Comparison of ENCODE assay signal across 24 cellular contexts in genomic region chr11:107973641-107974040, GRCh38. TPM values are rescaled to one million over a fixed set of nuclear protein-coding genes. Genes with fewer than 3 reads are reported as not detected.
DNase-seq lines count a peak whose midpoint lies in the region; FAIRE-seq and TF ChIP-seq lines count a peak whose summit lies in the region.
"Had no signal": no experiment of that assay in that cellular context is flagged by ENCODE, and none has a peak within 500 bp of the region (broad histone marks: within the 10 kb centered on the region; RNA-seq: fewer than 3 reads in every experiment).

No MANE protein-coding gene starts in this region.

- no peaks in the 10 kb centered on the region for H3K4me1 ChIP-seq in neuronal stem cell (ENCODE audit: control insufficient read depth in 2 of 2, insufficient read depth in 1 of 2, low read depth in 1 of 2, low read length in 2 of 2)
- H3K4me1 ChIP-seq in tibial artery = no peaks in the 10 kb centered on the region
- H3K4me1 ChIP-seq: A549, Caco-2 had no signal

- H3K9me3 ChIP-seq in MG63 (no peaks in the 10 kb centered on the region), neuronal stem cell (replicated peaks in 1 of 2; ENCODE audit: control insufficient read depth in 2 of 2, insufficient read depth in 1 of 2, low read depth in 1 of 2, low read length in 2 of 2) (no peaks in the 10 kb centered on the region), tibial artery (no peaks in the 10 kb centered on the region)
- H3K9me3 ChIP-seq: A549; BLaER1 treated with 17β-estradiol and CSF1 and Interleukin-3, amounts not matched to agents 10 nM and 100 nM; Caco-2 had no signal

- intact Hi-C loops in tibial artery (cut with DNase I; ENCODE audit: low total_unique reads) = no loop called here

- no peak overlapping the region for H2BK120ac ChIP-seq in neuronal stem cell (ENCODE audit: low read depth, low read length)

- no peak overlapping the region for H2BK5ac ChIP-seq in neuronal stem cell (ENCODE audit: low read length)

- no peak overlapping the region for H3K14ac ChIP-seq in neuronal stem cell (ENCODE audit: low read length)

- H3K27ac ChIP-seq in neuronal stem cell (replicated peaks; ENCODE audit: low read length) = no peak overlapping the region
- H3K27ac ChIP-seq in tibial artery = no peak overlapping the region
- H3K27ac ChIP-seq: 22Rv1; A549; BLaER1 treated with 17β-estradiol and CSF1 and Interleukin-3, amounts not matched to agents 10 nM and 100 nM; C4-2B had no signal

- no peak for TF ChIP-seq CTCF in fibroblast of mammary gland (conservative IDR thresholded peaks at IDR 0.05; ENCODE audit: control insufficient read depth, insufficient read depth, low read depth, low read length)
- TF ChIP-seq CTCF in tibial artery (IDR thresholded peaks at IDR 0.05) = no peak

- no CpG with 5 or more reads among the region's 1 CpG for WGBS in neuronal stem cell (ENCODE audit: extremely low coverage in 2 of 2, insufficient read length in 2 of 2, insufficient replicate concordance in 1 of 2), 2 donors

- no peak overlapping the region for H2AFZ ChIP-seq in neuronal stem cell (ENCODE audit: low read length)

- H3K9ac ChIP-seq in neuronal stem cell (ENCODE audit: low read depth, low read length, poor library complexity) = no peak overlapping the region
- H3K9ac ChIP-seq: BLaER1 treated with 17β-estradiol and CSF1 and Interleukin-3, amounts not matched to agents 10 nM and 100 nM had no signal

- no peak overlapping the region for H2BK15ac ChIP-seq in neuronal stem cell (ENCODE audit: low read length)

- FAIRE-seq in HTR-8/SVneo (lab: Jason Lieb, UNC) = peak; percentile 73
- FAIRE-seq: A549, D721Med, G401.6, GM12891, GM19239 had no signal

- DNase-seq in HTR-8/SVneo (ENCODE audit: insufficient read length, low spot score) (no peak), MG63 (peak; percentile 6), fibroblast of mammary gland (ENCODE audit: low read depth) (peak; percentile 10), myocyte (ENCODE audit: low read depth) (peak; percentile 15), neuronal stem cell (ENCODE audit: low spot score) (no peak), NCI-H1436 treated with DMSO at 0.1 percent for 48 hours (lab: John Stamatoyannopoulos, UW) (no peak), SK-N-DZ (ENCODE audit: low spot score) (no peak), tibial artery (no peak)
- DNase-seq: AML-193; Caco-2; Calu3; CD4-positive, alpha-beta T cell; CD8-positive, alpha-beta T cell; DMS79 treated with DMSO at 0.1 percent for 48 hours; GF-D8 had no signal

- H3K4me3 ChIP-seq in MG63 = no peak overlapping the region
- H3K4me3 ChIP-seq in fibroblast of mammary gland (ENCODE audit: control insufficient read depth, low read depth, low read length) = no peak overlapping the region
- H3K4me3 ChIP-seq in neuronal stem cell (ENCODE audit: low read length in 2 of 2) = no peak overlapping the region
- H3K4me3 ChIP-seq in tibial artery = no peak overlapping the region
- H3K4me3 ChIP-seq: A549; BLaER1 treated with 17β-estradiol and CSF1 and Interleukin-3, amounts not matched to agents 10 nM and 100 nM had no signal

- no peak overlapping the region for H3K4me2 ChIP-seq in neuronal stem cell (ENCODE audit: insufficient read depth, low read length, poor library complexity, severe bottlenecking)
- H3K4me2 ChIP-seq: A549; BLaER1 treated with 17β-estradiol and CSF1 and Interleukin-3, amounts not matched to agents 10 nM and 100 nM had no signal

- H3K18ac ChIP-seq in neuronal stem cell (ENCODE audit: low read length) = no peak overlapping the region

- H2BK12ac ChIP-seq in neuronal stem cell (ENCODE audit: low read length) = no peak overlapping the region

- no peak overlapping the region for H3K23ac ChIP-seq in neuronal stem cell (ENCODE audit: low read depth, low read length, poor library complexity)

- H4K8ac ChIP-seq in neuronal stem cell (ENCODE audit: low read depth, low read length) = no peak overlapping the region

- no peaks in the 10 kb centered on the region for H3K27me3 ChIP-seq in MG63
- H3K27me3 ChIP-seq in neuronal stem cell (ENCODE audit: control insufficient read depth in 3 of 3, insufficient read depth in 3 of 3, low read depth in 1 of 3, low read length in 3 of 3) = no peaks in the 10 kb centered on the region
- peaks cover 0 to 3% of the 10 kb centered on the region in 2 donors for H3K27me3 ChIP-seq in tibial artery
- H3K27me3 ChIP-seq: BLaER1 treated with 17β-estradiol and CSF1 and Interleukin-3, amounts not matched to agents 10 nM and 100 nM had no signal

- H3K4ac ChIP-seq in neuronal stem cell (ENCODE audit: low read length) = no peak overlapping the region

- H3K79me1 ChIP-seq in neuronal stem cell (ENCODE audit: low read depth, low read length) = no peaks in the 10 kb centered on the region

- H3K36me3 ChIP-seq in MG63 (no peaks in the 10 kb centered on the region), neuronal stem cell (replicated peaks in 1 of 2; ENCODE audit: control insufficient read depth in 2 of 2, insufficient read depth in 2 of 2, low read length in 2 of 2) (no peaks in the 10 kb centered on the region), tibial artery (no peaks in the 10 kb centered on the region)
- H3K36me3 ChIP-seq: BLaER1 treated with 17β-estradiol and CSF1 and Interleukin-3, amounts not matched to agents 10 nM and 100 nM had no signal

- H4K91ac ChIP-seq in neuronal stem cell (ENCODE audit: low read depth, low read length, poor library complexity) = no peak overlapping the region

- no peak overlapping the region for H2AK5ac ChIP-seq in neuronal stem cell (ENCODE audit: low read depth, low read length)

RNA-seq across cellular contexts. Expression of gene CUL5, which starts 35.1 kb away (rescaled TPM):
- 21.7 and 28.9 TPM in 2 replicates for total RNA-seq in MG63 (2014; rRNA removed; shearing (Covaris generic); ENCODE audit: low replicate concordance)
- total RNA-seq in myocyte = 61.9 and 70.6 TPM in 2 replicates
- 10.9 TPM for polyA plus RNA-seq in myocyte (2012)
- 23.0 TPM for polyA plus RNA-seq in neuronal stem cell (2013, experiment 1 of 2)
- polyA plus RNA-seq in neuronal stem cell (2013, experiment 2 of 2) = 24.0 TPM
- 11.5 and 12.2 TPM in 2 replicates for polyA plus RNA-seq in SK-N-DZ (2014; cell fraction: cytosol; rRNA removed)
- 11.2 and 11.3 TPM in 2 replicates for polyA plus RNA-seq in SK-N-DZ (2014; cell fraction: nucleus; rRNA removed)

RNA-seq across cellular contexts. Expression of gene RAB39A, which starts 45.4 kb away (rescaled TPM):
- total RNA-seq in MG63 (2014; rRNA removed; shearing (Covaris generic); ENCODE audit: low replicate concordance) = 0.13 and 0.35 TPM in 2 replicates
- not detected in 2 replicates for total RNA-seq in myocyte
- polyA plus RNA-seq in myocyte (2012) = not detected
- polyA plus RNA-seq in neuronal stem cell (2013, experiment 1 of 2) = 2.9 TPM
- 2.8 TPM for polyA plus RNA-seq in neuronal stem cell (2013, experiment 2 of 2)
- polyA plus RNA-seq in SK-N-DZ (2014; cell fraction: cytosol; rRNA removed) = 14.0 and 15.9 TPM in 2 replicates
- 3.9 and 8.8 TPM in 2 replicates for polyA plus RNA-seq in SK-N-DZ (2014; cell fraction: nucleus; rRNA removed)
- total RNA-seq: Calu3; CD4-positive, alpha-beta T cell; CD8-positive, alpha-beta T cell had no signal
- polyA plus RNA-seq: BJ had no signal

Comparison
In these comparisons a context has a peak if more than half of its experiments do, and no peak if none do; other contexts are left out.
1. DNase-seq: peak in MG63 (single experiment), fibroblast of mammary gland (single experiment) and myocyte (single experiment); none in HTR-8/SVneo (single experiment), neuronal stem cell (single experiment), NCI-H1436 treated with DMSO at 0.1 percent for 48 hours (single experiment), SK-N-DZ (single experiment) and tibial artery (0 of 2).